Comparison of ENCODE assay signal across 12 cellular contexts in the genomic region with DNA sequence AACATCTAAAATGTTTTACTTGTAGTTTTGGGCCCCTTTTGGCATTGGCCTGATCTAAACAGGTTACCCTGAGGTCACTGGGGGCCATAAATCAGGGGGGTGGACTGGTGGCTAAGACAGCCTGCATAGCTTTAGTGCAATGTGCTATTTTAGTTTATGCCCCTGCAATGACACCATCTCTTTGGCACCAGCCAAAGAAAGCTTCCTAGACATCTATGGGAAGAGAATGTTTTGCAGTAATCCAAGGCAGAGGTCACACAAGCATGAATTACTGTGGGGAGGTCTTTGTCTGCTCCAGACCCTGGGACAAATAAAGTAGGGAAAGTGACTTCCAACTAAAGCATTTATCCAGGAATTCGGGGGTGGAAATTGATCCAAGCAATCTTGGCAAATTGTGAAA. TPM values are rescaled to one million over a fixed set of nuclear protein-coding genes. Genes with fewer than 3 reads are reported as not detected.
DNase-seq lines count a peak whose midpoint lies in the region; ATAC-seq and TF ChIP-seq lines count a peak whose summit lies in the region.
"Had no signal": no experiment of that assay in that cellular context is flagged by ENCODE, and none has a peak within 500 bp of the region (broad histone marks: within the 10 kb centered on the region; RNA-seq: fewer than 3 reads in every experiment).

No MANE protein-coding gene starts in this region.

- H4K8ac ChIP-seq in H9 (replicated peaks; ENCODE audit: insufficient read length, low read depth, low read length): no peak overlapping the region

- no peak overlapping the region for H3K18ac ChIP-seq in H9 (ENCODE audit: insufficient read length, low read depth, low read length)

- in situ Hi-C loops in brain microvascular endothelial cell (cut with HindIII; ENCODE audit: low pct_ligation_motif_present, low sequenced_read_pairs): no loop called here

- no peaks in the 10 kb centered on the region for H3K36me3 ChIP-seq in brain microvascular endothelial cell (replicated peaks)

- H3K36me3 Mint-ChIP-seq in H9 (ENCODE audit: insufficient read depth in 1 of 3, low read depth in 3 of 3): peaks cover 6 to 12% (median 9%) of the 10 kb centered on the region in 3 experiments

- H3K27me3 Mint-ChIP-seq in H9 (ENCODE audit: low read depth): no peaks in the 10 kb centered on the region

- no peaks in the 10 kb centered on the region for H3K23me2 ChIP-seq in H9 (ENCODE audit: insufficient read length, low read depth, low read length, poor library complexity, severe bottlenecking)

- no peak overlapping the region for H3K4me3 Mint-ChIP-seq in H9

- peaks cover 47 to 54% of the 10 kb centered on the region in 2 experiments for H3K4me1 Mint-ChIP-seq in H9

- H2BK12ac ChIP-seq in H9 (ENCODE audit: insufficient read length, low read depth, low read length): no peak overlapping the region

- DNase-seq in AG09309 (ENCODE audit: low read depth) (peak; percentile 35), H9 (no peak), brain microvascular endothelial cell (peak; percentile 25), midbrain (lab: John Stamatoyannopoulos, UW) (peak; percentile 23), amniotic stem cell (lab: John Stamatoyannopoulos, UW) (no peak), DMS 273 treated with DMSO at 0.1 percent for 48 hours (lab: John Stamatoyannopoulos, UW) (no peak)
- DNase-seq: DMS153; effector CD8-positive, alpha-beta T cell; MM.1S; PC-3 had no signal

- ATAC-seq in GM21528 (IDR thresholded peaks at IDR 0.05; ENCODE audit: low FRiP score, unreplicated experiment): no peak
- ATAC-seq in GM18870 (IDR thresholded peaks at IDR 0.05; ENCODE audit: unreplicated experiment): no peak
- ATAC-seq: PC-3 had no signal

- no peak overlapping the region for H3K4me2 ChIP-seq in H9 (ENCODE audit: insufficient read depth, insufficient read length, low read length)

- H2BK120ac ChIP-seq in H9 (ENCODE audit: low read depth, low read length, poor library complexity, severe bottlenecking): no peak overlapping the region

- no peak overlapping the region for H3K14ac ChIP-seq in H9 (ENCODE audit: insufficient read depth, low read length)

- no peak for TF ChIP-seq CTCF in AG09309 (IDR thresholded peaks at IDR 0.05; ENCODE audit: control insufficient read depth, insufficient read depth, low read depth, low read length, missing control alignments)
- TF ChIP-seq CTCF in H9 (conservative IDR thresholded peaks at IDR 0.05): no peak
- no peak for TF ChIP-seq CTCF in brain microvascular endothelial cell (IDR thresholded peaks at IDR 0.05; ENCODE audit: low read depth, low read length, missing control alignments)

- H3K9me3 Mint-ChIP-seq in H9: peaks cover 7% of the 10 kb centered on the region in 2 experiments

- no peak overlapping the region for H4K91ac ChIP-seq in H9 (ENCODE audit: insufficient read length, low read depth, low read length)

- no peak overlapping the region for H2AK5ac ChIP-seq in H9 (ENCODE audit: insufficient read length, low read length)

- no peak overlapping the region for H2AFZ ChIP-seq in H9 (ENCODE audit: low read length)

- H3K27ac ChIP-seq in H9 (ENCODE audit: insufficient read length, low read depth, low read length) (no peak overlapping the region), brain microvascular endothelial cell (no peak overlapping the region)

- H3K79me2 ChIP-seq in H9 (ENCODE audit: insufficient read depth, low read length): peaks cover 37% of the 10 kb centered on the region; the same call in 1 of the 2 replicates

- H3K23ac ChIP-seq in H9 (ENCODE audit: insufficient read length, low read depth, low read length): no peak overlapping the region

- H3K9me3 ChIP-seq in H9 (ENCODE audit: control insufficient read depth, low read depth, low read length): no peaks in the 10 kb centered on the region

- no peak overlapping the region for H2BK20ac ChIP-seq in H9 (ENCODE audit: low read depth, low read length, poor library complexity, severe bottlenecking)

- H3K27ac Mint-ChIP-seq in H9: peak overlapping the region in 2 of 3 experiments; percentile 6 to 67; a peak in 1 of 7 replicates

- peak overlapping the region; percentile 11 for H3K9ac ChIP-seq in H9 (ENCODE audit: extremely low read depth, insufficient read length, low read length)

- no peak overlapping the region for H3K4ac ChIP-seq in H9 (ENCODE audit: low read depth, low read length)

- no peaks in the 10 kb centered on the region for H3K27me3 ChIP-seq in H9 (ENCODE audit: insufficient read depth, low read length)
- no peaks in the 10 kb centered on the region for H3K27me3 ChIP-seq in brain microvascular endothelial cell (replicated peaks)

- peaks cover 3% of the 10 kb centered on the region for H3K79me1 ChIP-seq in H9 (ENCODE audit: insufficient read depth, low read depth, low read length, poor library complexity, severe bottlenecking)

- no peak overlapping the region for H3T11ph ChIP-seq in H9 (ENCODE audit: low read length)

- H4K20me1 ChIP-seq in H9 (ENCODE audit: control insufficient read depth, insufficient read depth, insufficient read length): no peaks in the 10 kb centered on the region

- H2BK5ac ChIP-seq in H9 (ENCODE audit: insufficient read length, low read length): no peak overlapping the region

- H2BK15ac ChIP-seq in H9 (ENCODE audit: low read depth, low read length): no peak overlapping the region

- no peak overlapping the region for H3K4me3 ChIP-seq in AG09309 (ENCODE audit: control insufficient read depth, low read depth, low read length)
- H3K4me3 ChIP-seq in brain microvascular endothelial cell (ENCODE audit: low read depth, low read length): no peak overlapping the region

- no peak overlapping the region for H4K5ac ChIP-seq in H9 (ENCODE audit: insufficient read length, low read depth, low read length)

- no CpG with 5 or more reads among the region's 1 CpG for WGBS in H9 (ENCODE audit: extremely low coverage, insufficient read length, low lambda C conversion rate)

- H3K56ac ChIP-seq in H9 (ENCODE audit: insufficient read length, low read depth, low read length): no peak overlapping the region

- H3K4me1 ChIP-seq in H9 (ENCODE audit: insufficient read depth, low read length): peaks cover 20% of the 10 kb centered on the region; the same call in 1 of the 2 replicates

RNA-seq across cellular contexts. Expression of a gene that starts 5.4 kb away (rescaled TPM):
- 5.0 and 5.1 TPM in 2 replicates for total RNA-seq in H9 (2021)

Comparison
In these comparisons a context has a peak if more than half of its experiments do, and no peak if none do; other contexts are left out.
1. DNase-seq: peak in AG09309 (single experiment), brain microvascular endothelial cell (single experiment) and midbrain (single experiment); none in H9 (single experiment), amniotic stem cell (single experiment) and DMS 273 treated with DMSO at 0.1 percent for 48 hours (single experiment).